19 cellular contexts compared by ENCODE assay signal in the genomic region with DNA sequence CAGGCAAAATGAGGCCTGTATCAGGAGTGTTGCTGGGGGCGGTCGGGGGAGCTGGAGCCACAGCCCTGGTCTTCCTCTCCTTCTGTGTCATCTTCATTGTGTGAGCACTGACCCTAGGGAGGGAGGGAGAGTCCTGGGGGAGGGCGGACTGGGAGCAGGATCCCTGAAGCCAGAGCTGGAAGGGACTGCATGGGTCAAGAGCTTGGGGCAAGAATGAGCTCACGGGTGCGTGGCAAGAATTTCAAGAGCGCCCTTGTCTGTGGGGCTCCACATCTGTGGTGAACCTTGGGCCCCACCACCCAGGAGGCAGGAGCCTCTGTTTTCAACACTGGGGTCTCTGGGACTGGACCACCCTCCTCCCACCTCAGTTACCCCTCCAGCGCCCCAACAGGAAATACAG. TPM values are rescaled to one million over a fixed set of nuclear protein-coding genes. Genes with fewer than 3 reads are reported as not detected.
"Had no signal": no experiment of that assay in that cellular context is flagged by ENCODE, and none has a peak within 500 bp of the region (broad histone marks: within the 10 kb centered on the region; RNA-seq: fewer than 3 reads in every experiment).

No MANE protein-coding gene starts in this region.

- H3K36me3 Mint-ChIP-seq: naive B cell had no signal

- H3K27ac Mint-ChIP-seq: naive B cell, progenitor cell of endocrine pancreas had no signal

- ATAC-seq: gastroesophageal sphincter, left cardiac atrium, left ventricle myocardium superior, pancreas, right cardiac atrium, upper lobe of right lung had no signal

- DNase-seq: dorsolateral prefrontal cortex; effector memory CD4-positive, alpha-beta T cell; foreskin fibroblast; glutamatergic neuron; kidney; left cardiac atrium; left ventricle myocardium superior; mesenchymal stem cell; naive B cell; pancreas; right cardiac atrium; small intestine; stimulated activated CD4-positive, alpha-beta T cell treated with anti-CD3 and anti-CD28 coated beads, Interleukin-12 subunit alpha, Interleukin-12 subunit beta, amount 100 ng/mL, for 4 hours; stimulated activated naive CD4-positive, alpha-beta T cell treated with Interleukin-2 at 50 U/mL for 16 hours; tibial artery; upper lobe of right lung had no signal

RNA-seq across cellular contexts. Expression of gene SIGLEC7, which starts 4.7 kb away (rescaled TPM):
- total RNA-seq: chondrocyte, progenitor cell of endocrine pancreas had no signal

RNA-seq across cellular contexts. Expression of gene SIGLEC9, which starts 22.0 kb away (rescaled TPM):
- total RNA-seq: chondrocyte, progenitor cell of endocrine pancreas had no signal
